Comparison of ENCODE assay signal across 8 cellular contexts in genomic region chr9:94681508-94681907, GRCh38. TPM values are rescaled to one million over a fixed set of nuclear protein-coding genes. Genes with fewer than 3 reads are reported as not detected.
DNase-seq lines count a peak whose midpoint lies in the region; ATAC-seq and TF ChIP-seq lines count a peak whose summit lies in the region.

No MANE protein-coding gene starts in this region.

- H3K4me3 Mint-ChIP-seq in T-helper 17 cell = no peak overlapping the region

- intact Hi-C loops in left ventricle myocardium superior (cut with micrococcal nuclease) = loop anchor here (5.0 kb wide), 1 partner anchor 451 kb away; no protein-coding TSS in a partner anchor

- ATAC-seq in T-helper 17 cell (peak; percentile 90), left ventricle myocardium superior (peak; percentile 98), HG03139 (IDR thresholded peaks at IDR 0.05; ENCODE audit: unreplicated experiment) (no peak)

- H3K27ac ChIP-seq in angular gyrus (ENCODE audit: low read depth, low read length) = peak overlapping the region; percentile 41

- peaks cover 43% of the 10 kb centered on the region for H3K27me3 Mint-ChIP-seq in T-helper 17 cell

- H3K9me3 ChIP-seq in T-helper 17 cell (ENCODE audit: control insufficient read depth, low read length, poor library complexity, severe bottlenecking) = no peaks in the 10 kb centered on the region

- TF ChIP-seq CTCF in GM13977 (IDR thresholded peaks at IDR 0.05; ENCODE audit: extremely low read depth, insufficient read depth, missing control alignments) = peak; percentile 70

- no peaks in the 10 kb centered on the region for H3K36me3 Mint-ChIP-seq in T-helper 17 cell (ENCODE audit: low read depth)

- peak; percentile 79 for DNase-seq in A172 (ENCODE audit: low spot score)
- peak; percentile 78 for DNase-seq in GM13977 (ENCODE audit: low spot score)
- peak; percentile 35 for DNase-seq in NCI-H1048 (lab: John Stamatoyannopoulos, UW)
- DNase-seq in T-helper 17 cell = peak in 2 of 3 donors; percentile 16 to 32
- DNase-seq in left ventricle myocardium superior = peak; percentile 85
- DNase-seq in pulmonary artery endothelial cell (ENCODE audit: low read depth, low spot score) = peak; percentile 41

- no peaks in the 10 kb centered on the region for H3K4me1 Mint-ChIP-seq in T-helper 17 cell

- H3K27ac Mint-ChIP-seq in T-helper 17 cell = peak overlapping the region; percentile 85

- in situ Hi-C loops in GM13977 (cut with MboI; ENCODE audit: low pct_unique_long_range_greater_than_20kb, low sequenced_read_pairs, unreplicated experiment) = loop anchor here (5.0 kb wide), 1 partner anchor 446 kb away; no protein-coding TSS in a partner anchor

RNA-seq across cellular contexts. Expression of gene FBP1, which starts 42.2 kb away (rescaled TPM):
- 0.12 TPM in 1 of 2 replicates, not detected in the other for total RNA-seq in A172 (2014; rRNA removed; shearing (Covaris generic))
- 1 to 10 TPM; 3.7 to 5.1 TPM for total RNA-seq in T-helper 17 cell
- 1.3 TPM for total RNA-seq in left ventricle myocardium superior
- 0.95 and 1.5 TPM in 2 replicates for total RNA-seq in pulmonary artery endothelial cell

RNA-seq across cellular contexts. Expression of gene AOPEP, which starts 45.0 kb away (rescaled TPM):
- 31.0 and 41.0 TPM in 2 replicates for total RNA-seq in A172 (2014; rRNA removed; shearing (Covaris generic))
- 10 to 100 TPM; 12.4 to 12.9 TPM for total RNA-seq in T-helper 17 cell
- 161 TPM for total RNA-seq in left ventricle myocardium superior
- 19.2 and 36.1 TPM in 2 replicates for total RNA-seq in pulmonary artery endothelial cell

Comparison
In these comparisons a context has a peak if more than half of its experiments do, and no peak if none do; other contexts are left out.
1. DNase-seq: peak in every context shown above with its lines; median percentile 85 in left ventricle myocardium superior; 79 in A172; 78 in GM13977; 41 in pulmonary artery endothelial cell; 35 in NCI-H1048; 24 in T-helper 17 cell.